In the genomic region with DNA sequence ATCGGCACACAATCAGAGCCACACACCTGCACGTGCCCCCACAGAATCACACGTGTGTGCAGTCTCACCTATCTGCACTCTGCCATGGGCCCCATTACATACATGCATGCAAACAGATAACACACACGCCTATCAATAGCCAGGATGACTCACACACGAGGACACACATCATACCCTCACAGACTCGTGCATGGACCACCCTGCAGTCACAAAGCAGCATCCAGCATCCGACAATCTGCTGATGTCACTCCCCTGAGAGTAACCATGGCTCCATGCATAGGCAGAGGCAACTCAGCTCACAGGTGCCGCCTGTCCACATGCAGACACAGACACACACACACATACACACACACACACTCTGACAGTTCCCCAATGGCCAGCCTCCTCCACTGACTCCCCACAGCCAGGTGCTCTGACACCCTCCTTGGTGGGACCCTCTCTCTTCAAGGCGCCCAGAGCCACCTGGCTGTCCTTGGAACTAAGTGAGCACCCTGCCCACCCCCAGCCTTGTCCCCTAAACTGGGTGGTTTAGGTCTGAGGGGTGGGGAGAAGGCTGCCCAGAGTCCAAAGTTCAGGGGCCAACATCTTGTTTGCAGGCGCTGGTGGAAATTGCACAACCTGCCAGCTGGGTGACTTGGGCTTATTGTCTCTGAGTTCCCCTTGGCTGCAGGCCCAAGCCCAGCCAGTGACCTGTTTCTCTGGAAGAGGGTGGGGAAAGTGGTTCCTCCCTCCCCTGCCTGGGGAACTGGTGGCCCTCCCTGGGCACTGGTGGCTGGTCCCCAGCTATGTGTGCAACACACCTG, we compare ENCODE assay signal across 9 cellular contexts. TPM values are rescaled to one million over a fixed set of nuclear protein-coding genes. Genes with fewer than 3 reads are reported as not detected.
A peak's percentile ranks its signal among the peaks of the same experiment; 100 is the strongest.
DNase-seq lines count a peak whose midpoint lies in the region; ATAC-seq, FAIRE-seq and TF ChIP-seq lines count a peak whose summit lies in the region.
"Had no signal": no experiment of that assay in that cellular context is flagged by ENCODE, and none has a peak within 500 bp of the region (broad histone marks: within the 10 kb centered on the region; RNA-seq: fewer than 3 reads in every experiment).

No MANE protein-coding gene starts in this region.

- DNase-seq in DMS 273 (lab: John Stamatoyannopoulos, UW; ENCODE audit: unreplicated experiment) = peak; percentile 64
- DNase-seq in DMS 273 treated with DMSO at 0.1 percent for 48 hours (lab: John Stamatoyannopoulos, UW) = no peak
- peak; percentile 20 to 72 for DNase-seq in SHP77 (lab: John Stamatoyannopoulos, UW)
- peak; percentile 80 for DNase-seq in left ventricle myocardium inferior
- DNase-seq in stomach = peak; percentile 95
- DNase-seq in GM12892 (ENCODE audit: insufficient read length) = no peak

- TF ChIP-seq POLR2A in stomach (IDR thresholded peaks at IDR 0.05) = no peak
- TF ChIP-seq POLR2A in GM12892 (IDR thresholded peaks at IDR 0.05; ENCODE audit: low read depth, low read length) = no peak

- H3K9me3 ChIP-seq in left ventricle myocardium inferior (replicated peaks) = no peaks in the 10 kb centered on the region
- no peaks in the 10 kb centered on the region for H3K9me3 ChIP-seq in stomach

- H3K27me3 ChIP-seq in left ventricle myocardium inferior (ENCODE audit: low read depth) (no peaks in the 10 kb centered on the region), stomach (no peaks in the 10 kb centered on the region)

- H3K36me3 ChIP-seq in left ventricle myocardium inferior (no peaks in the 10 kb centered on the region), stomach (no peaks in the 10 kb centered on the region)

- ATAC-seq in HG03159 (IDR thresholded peaks at IDR 0.05; ENCODE audit: unreplicated experiment) (no peak), HG02884 (IDR thresholded peaks at IDR 0.05; ENCODE audit: unreplicated experiment) (no peak)

- FAIRE-seq in GM12892 (lab: Jason Lieb, UNC) = no peak

- TF ChIP-seq EP300 in stomach (IDR thresholded peaks at IDR 0.05) = no peak

- TF ChIP-seq CTCF in left ventricle myocardium inferior (IDR thresholded peaks at IDR 0.05; ENCODE audit: borderline replicate concordance) (no peak), stomach (IDR thresholded peaks at IDR 0.05) (no peak)

- H3K4me1 ChIP-seq in left ventricle myocardium inferior (peaks cover 31% of the 10 kb centered on the region), stomach (peaks cover 13 to 67% (median 45%) of the 10 kb centered on the region in 4 donors)

- WGBS in stomach, 5 donors = 36 to 76% (median 53%) methylated on average over 10 of the region's 10 CpGs

- H3K4me3 ChIP-seq in left ventricle myocardium inferior (no peak overlapping the region), stomach (no peak overlapping the region)

- intact Hi-C loops in left ventricle myocardium inferior (cut with micrococcal nuclease) = no loop called here
- intact Hi-C loops in stomach (cut with DNase I; ENCODE audit: low total_unique reads) = no loop called here

- H3K27ac ChIP-seq in left ventricle myocardium inferior (replicated peaks) (peak overlapping the region; percentile 27), stomach (peak overlapping the region; percentile 63 to 89 (median 72))
- H3K27ac ChIP-seq: 22Rv1 had no signal

RNA-seq across cellular contexts. Expression of gene NEK6, which starts 34.6 kb away (rescaled TPM):
- total RNA-seq in left ventricle myocardium inferior (8.7 TPM), stomach (10 to 100 TPM; 24.5 to 76.8 (median 35.6) TPM)
- 10 to 100 TPM in 2 of 3 donors, 1 to 10 TPM in 1; 6.0 to 18.9 (median 18.3) TPM for polyA plus RNA-seq in stomach
- polyA plus RNA-seq in GM12892 (2012; ENCODE audit: missing spikeins) = 142 TPM

Comparison
In these comparisons a context has a peak if more than half of its experiments do, and no peak if none do; other contexts are left out.
1. DNase-seq: peak in DMS 273 (single experiment), SHP77 (2 of 2), left ventricle myocardium inferior (single experiment) and stomach (single experiment); none in DMS 273 treated with DMSO at 0.1 percent for 48 hours (single experiment) and GM12892 (single experiment).